22 cellular contexts compared by ENCODE assay signal in genomic region chr20:19809487-19809886, GRCh38. TPM values are rescaled to one million over a fixed set of nuclear protein-coding genes. Genes with fewer than 3 reads are reported as not detected.
DNase-seq lines count a peak whose midpoint lies in the region; ATAC-seq and TF ChIP-seq lines count a peak whose summit lies in the region.
"Had no signal": no experiment of that assay in that cellular context is flagged by ENCODE, and none has a peak within 500 bp of the region (broad histone marks: within the 10 kb centered on the region; RNA-seq: fewer than 3 reads in every experiment).

No MANE protein-coding gene starts in this region.

- H3K18ac ChIP-seq in IMR-90 (ENCODE audit: low read depth, low read length) = peak overlapping the region; percentile 15; the same call in 1 of the 2 replicates

- H4K8ac ChIP-seq in IMR-90 (ENCODE audit: low read depth in 2 of 2, low read length in 2 of 2) = peak overlapping the region; percentile 10 to 53; a peak in 1 of 4 replicates

- dilution Hi-C loops in IMR-90 (cut with HindIII; ENCODE audit: low sequenced_read_pairs, unreplicated experiment) = no loop called here

- in situ Hi-C loops in IMR-90 (cut with MboI; ENCODE audit: low sequenced_read_pairs) = no loop called here

- H2AK9ac ChIP-seq in IMR-90 (replicated peaks; ENCODE audit: low read depth, low read length, poor library complexity) = no peak overlapping the region

- H2AK5ac ChIP-seq in IMR-90 (ENCODE audit: low read depth, low read length) = peak overlapping the region; percentile 88

- intact Hi-C loops in IMR-90 (cut with micrococcal nuclease) = no loop called here

- H3K4me2 ChIP-seq in IMR-90 (ENCODE audit: low read depth, low read length) (no peak overlapping the region), neural progenitor cell (no peak overlapping the region)

- peak overlapping the region; percentile 8; the same call in 1 of the 2 replicates for H4K5ac ChIP-seq in IMR-90 (ENCODE audit: low read depth, low read length)

- H4K91ac ChIP-seq in IMR-90 (ENCODE audit: insufficient read depth, low read depth, low read length) = peak overlapping the region; percentile 74

- DNase-seq in NCI-H146 (lab: John Stamatoyannopoulos, UW) (peak; percentile 52), NCI-H146 treated with DMSO at 0.1 percent for 48 hours (lab: John Stamatoyannopoulos, UW; ENCODE audit: unreplicated experiment) (no peak), IMR-90 (no peak), chondrocyte (ENCODE audit: low spot score) (no peak), neural progenitor cell (ENCODE audit: low spot score) (no peak), RPMI8226 (no peak), GM03348 (ENCODE audit: low spot score) (no peak)
- DNase-seq: DMS53, GDM1, H9, HFFc6, KG1, NCI-H1092, NCI-H1436, NCI-H2029, NCI-H2227 treated with DMSO at 0.1 percent for 48 hours, NCI-H524, NCI-H82, Right ventricle myocardium superior had no signal

- H3F3A ChIP-seq in neural progenitor cell (ENCODE audit: low read depth) = no peaks in the 10 kb centered on the region

- no peaks in the 10 kb centered on the region for H3K79me2 ChIP-seq in neural progenitor cell (ENCODE audit: low read depth)

- CTCF ChIA-PET in IMR-90 (lab: Yijun Ruan, JAX) = no interaction called here

- H3K9me3 ChIP-seq in IMR-90 (ENCODE audit: control insufficient read depth, insufficient read depth, low read length) (no peaks in the 10 kb centered on the region), neural progenitor cell (ENCODE audit: low read depth) (no peaks in the 10 kb centered on the region)

- ATAC-seq in IMR-90 (ENCODE audit: low read depth) = no peak
- no peak for ATAC-seq in GM18505 (IDR thresholded peaks at IDR 0.05; ENCODE audit: unreplicated experiment)

- no TSS peak for BruUV-seq in IMR-90 (replicated peaks; lab: Mats Ljungman, UMichigan)

- POLR2A ChIA-PET in IMR-90 (lab: Charles Lee; ENCODE audit: unreplicated experiment) = no interaction called here

- no peaks in the 10 kb centered on the region for H3K27me3 Mint-ChIP-seq in chondrocyte (ENCODE audit: low read depth)
- peaks cover 2% of the 10 kb centered on the region for H3K27me3 Mint-ChIP-seq in neural progenitor cell (ENCODE audit: insufficient read depth, low read depth)

- H3K79me1 ChIP-seq in IMR-90 (ENCODE audit: low read depth in 1 of 2, low read length in 2 of 2) = peaks cover 26 to 66% of the 10 kb centered on the region in 2 experiments

- peaks cover 18% of the 10 kb centered on the region for H3K36me3 ChIP-seq in IMR-90 (ENCODE audit: control insufficient read depth, insufficient read depth, low read length)
- H3K36me3 ChIP-seq in neural progenitor cell = no peaks in the 10 kb centered on the region

- no peak for TF ChIP-seq RAD21 in IMR-90 (IDR thresholded peaks at IDR 0.05; ENCODE audit: low read length)

- peaks cover 11% of the 10 kb centered on the region for H3K36me3 Mint-ChIP-seq in chondrocyte (ENCODE audit: low read depth)
- peaks cover 20% of the 10 kb centered on the region for H3K36me3 Mint-ChIP-seq in neural progenitor cell

- no peak overlapping the region for H3K23ac ChIP-seq in IMR-90 (ENCODE audit: low read depth, low read length)

- H3K56ac ChIP-seq in IMR-90 (ENCODE audit: extremely low read depth, insufficient read depth, low read length) = no peak overlapping the region

- H3K4me3 ChIP-seq in IMR-90 (ENCODE audit: insufficient read depth, low read depth, low read length) (no peak overlapping the region), neural progenitor cell (no peak overlapping the region)

- peak overlapping the region; percentile 44 for H3K4ac ChIP-seq in IMR-90 (ENCODE audit: low read depth, low read length)

- H3K4me3 Mint-ChIP-seq in chondrocyte (ENCODE audit: unreplicated experiment) (no peak overlapping the region), neural progenitor cell (no peak overlapping the region)
- H3K4me3 Mint-ChIP-seq: H9, HFFc6 had no signal

- no peak for TF ChIP-seq CTCF in IMR-90 (conservative IDR thresholded peaks at IDR 0.05; ENCODE audit: low read depth, low read length)
- no peak for TF ChIP-seq CTCF in chondrocyte (IDR thresholded peaks at IDR 0.05)
- no peak for TF ChIP-seq CTCF in neural progenitor cell (IDR thresholded peaks at IDR 0.05)

- H3K14ac ChIP-seq in IMR-90 (replicated peaks; ENCODE audit: low read depth, low read length) = 0 out of 2 replicates have a peak overlapping the region, but pooled peaks have one; percentile 1

- H3K9ac ChIP-seq in IMR-90 (ENCODE audit: low read depth, low read length) (no peak overlapping the region), neural progenitor cell (no peak overlapping the region)

- H2BK15ac ChIP-seq in IMR-90 (ENCODE audit: low read depth, low read length) = peak overlapping the region; percentile 84; the same call in 2 of the 3 replicates

- peaks cover 30% of the 10 kb centered on the region for H3K4me1 ChIP-seq in IMR-90 (ENCODE audit: control insufficient read depth, insufficient read depth, low read length)
- H3K4me1 ChIP-seq in neural progenitor cell = no peaks in the 10 kb centered on the region

- H2BK20ac ChIP-seq in IMR-90 (ENCODE audit: low read depth, low read length) = peak overlapping the region; percentile 74

- no peaks in the 10 kb centered on the region for H3K9me3 Mint-ChIP-seq in chondrocyte (ENCODE audit: low read depth)
- H3K9me3 Mint-ChIP-seq in neural progenitor cell = no peaks in the 10 kb centered on the region
- H3K9me3 Mint-ChIP-seq: HFFc6 had no signal

- H3K27me3 ChIP-seq in IMR-90 (ENCODE audit: control insufficient read depth, insufficient read depth, low read length) (no peaks in the 10 kb centered on the region), neural progenitor cell (no peaks in the 10 kb centered on the region)

- H3K27ac Mint-ChIP-seq in chondrocyte (ENCODE audit: unreplicated experiment) (peak overlapping the region; percentile 38), neural progenitor cell (peak overlapping the region; percentile 25)
- H3K27ac Mint-ChIP-seq: H9, HFFc6 had no signal

- TF ChIP-seq POLR2A in IMR-90 (IDR thresholded peaks at IDR 0.05; ENCODE audit: low read depth, low read length) (no peak), GM18505 (IDR thresholded peaks at IDR 0.05; ENCODE audit: borderline replicate concordance, extremely low read depth, insufficient read depth, insufficient read length) (no peak)

- peaks cover 26% of the 10 kb centered on the region for H3K9me1 ChIP-seq in IMR-90 (ENCODE audit: insufficient read depth, low read length)

- WGBS in IMR-90 (ENCODE audit: extremely low coverage in 2 of 2, insufficient read length in 1 of 2), 2 experiments = 95% methylated on average over 6 of the region's 9 CpGs; no CpG with 5 or more reads in 1 of the 2 experiments

- peaks cover 50% of the 10 kb centered on the region for H3K4me1 Mint-ChIP-seq in chondrocyte (ENCODE audit: low read depth)
- no peaks in the 10 kb centered on the region for H3K4me1 Mint-ChIP-seq in neural progenitor cell
- H3K4me1 Mint-ChIP-seq: H9 had no signal

- no peak overlapping the region for H2AFZ ChIP-seq in IMR-90 (replicated peaks; ENCODE audit: low read length, poor library complexity)
- no peak overlapping the region for H2AFZ ChIP-seq in neural progenitor cell (replicated peaks)

- no peak overlapping the region for H2BK5ac ChIP-seq in IMR-90 (ENCODE audit: low read depth, low read length, poor library complexity, severe bottlenecking)

- peak overlapping the region; percentile 79 for H2BK120ac ChIP-seq in IMR-90 (ENCODE audit: low read depth, low read length)

- H3K27ac ChIP-seq in IMR-90 (ENCODE audit: insufficient read depth, low read length) (no peak overlapping the region), neural progenitor cell (no peak overlapping the region)
- H3K27ac ChIP-seq: 22Rv1, HL-60 had no signal

- H4K20me1 ChIP-seq in IMR-90 (ENCODE audit: insufficient read depth, low read length) = no peaks in the 10 kb centered on the region
- H4K20me1 ChIP-seq in neural progenitor cell (ENCODE audit: low read depth) = no peaks in the 10 kb centered on the region

TF ChIP-seq in IMR-90, 13 proteins besides CTCF, POLR2A, EP300 and RAD21:
- TF ChIP-seq, protein P1, sequence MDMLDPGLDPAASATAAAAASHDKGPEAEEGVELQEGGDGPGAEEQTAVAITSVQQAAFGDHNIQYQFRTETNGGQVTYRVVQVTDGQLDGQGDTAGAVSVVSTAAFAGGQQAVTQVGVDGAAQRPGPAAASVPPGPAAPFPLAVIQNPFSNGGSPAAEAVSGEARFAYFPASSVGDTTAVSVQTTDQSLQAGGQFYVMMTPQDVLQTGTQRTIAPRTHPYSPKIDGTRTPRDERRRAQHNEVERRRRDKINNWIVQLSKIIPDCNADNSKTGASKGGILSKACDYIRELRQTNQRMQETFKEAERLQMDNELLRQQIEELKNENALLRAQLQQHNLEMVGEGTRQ (IDR thresholded peaks at IDR 0.05; ENCODE audit: low read depth, low read length) = no peak
- TF ChIP-seq CHD1 (IDR thresholded peaks at IDR 0.05; ENCODE audit: low read depth, low read length) = no peak
- no peak for TF ChIP-seq RFX5 (IDR thresholded peaks at IDR 0.05; ENCODE audit: low read depth, low read length)
- no peak for TF ChIP-seq BHLHE40 (IDR thresholded peaks at IDR 0.05; ENCODE audit: low read depth, low read length)
- TF ChIP-seq FOS (IDR thresholded peaks at IDR 0.05; ENCODE audit: low read depth, low read length) = no peak
- TF ChIP-seq ELK1 (IDR thresholded peaks at IDR 0.05; ENCODE audit: borderline replicate concordance, low read depth, low read length) = no peak
- no peak for TF ChIP-seq MXI1 (IDR thresholded peaks at IDR 0.05; ENCODE audit: borderline replicate concordance, low read depth, low read length)
- TF ChIP-seq MAZ (IDR thresholded peaks at IDR 0.05; ENCODE audit: borderline replicate concordance, low read depth, low read length) = no peak

RNA-seq across cellular contexts. Expression of gene RIN2, which starts 51.4 kb away (rescaled TPM):
- total RNA-seq in IMR-90 (2012; rRNA removed) (61.4 and 72.2 TPM in 2 replicates), chondrocyte (24.4 to 45.7 TPM (median 27.8 TPM) in 3 replicates), neural progenitor cell (ENCODE audit: low replicate concordance) (5.5 and 7.2 TPM in 2 replicates)
- 16.1 and 16.8 TPM in 2 replicates for polyA plus RNA-seq in IMR-90 (2012; rRNA removed)
- 7.9 and 9.9 TPM in 2 replicates for polyA plus RNA-seq in IMR-90 (2012; cell fraction: cytosol; rRNA removed)
- polyA plus RNA-seq in IMR-90 (2012; cell fraction: nucleus; rRNA removed; ENCODE audit: low replicate concordance) = 14.3 and 33.4 TPM in 2 replicates
